ENCODE assay signal across 8 cellular contexts in genomic region chr14:70601162-70601561, GRCh38. TPM values are rescaled to one million over a fixed set of nuclear protein-coding genes. Genes with fewer than 3 reads are reported as not detected.
DNase-seq lines count a peak whose midpoint lies in the region; ATAC-seq, FAIRE-seq and TF ChIP-seq lines count a peak whose summit lies in the region.

No MANE protein-coding gene starts in this region.

- peak; percentile 10 for DNase-seq in AG09309 (ENCODE audit: low read depth)
- peak; percentile 72 for DNase-seq in bronchial epithelial cell (ENCODE audit: low read depth)
- no peak for DNase-seq in NCI-H2196 treated with DMSO at 0.1 percent for 48 hours (lab: John Stamatoyannopoulos, UW; ENCODE audit: unreplicated experiment)
- no peak for DNase-seq in NCI-H2081 (lab: John Stamatoyannopoulos, UW)
- DNase-seq in pons (ENCODE audit: low spot score): no peak

- no peaks in the 10 kb centered on the region for H3K27me3 ChIP-seq in HUES48 (ENCODE audit: control insufficient read depth, insufficient read depth, low read length)
- H3K27me3 ChIP-seq in bronchial epithelial cell (ENCODE audit: control insufficient read depth, insufficient read depth, low read length): no peaks in the 10 kb centered on the region
- H3K27me3 ChIP-seq in mucosa of stomach (ENCODE audit: control insufficient read depth, insufficient read depth, low read length): peaks cover 2% of the 10 kb centered on the region

- FAIRE-seq in bronchial epithelial cell (lab: Jason Lieb, UNC): no peak

- TF ChIP-seq CTCF in AG09309 (IDR thresholded peaks at IDR 0.05; ENCODE audit: control insufficient read depth, insufficient read depth, low read depth, low read length, missing control alignments) (no peak), bronchial epithelial cell (IDR thresholded peaks at IDR 0.05; ENCODE audit: insufficient read depth, low read length, severe bottlenecking) (no peak)

- H3K36me3 ChIP-seq in HUES48 (ENCODE audit: control insufficient read depth, insufficient read depth, low read length) (peaks cover 7% of the 10 kb centered on the region), bronchial epithelial cell (ENCODE audit: control insufficient read depth, insufficient read depth, low read length) (no peaks in the 10 kb centered on the region), mucosa of stomach (ENCODE audit: control insufficient read depth, insufficient read depth, low read length) (no peaks in the 10 kb centered on the region)

- H3K4me1 ChIP-seq in HUES48 (ENCODE audit: control insufficient read depth, insufficient read depth, low read length): peaks cover 10% of the 10 kb centered on the region; the same call in 1 of the 2 replicates
- H3K4me1 ChIP-seq in mucosa of stomach (ENCODE audit: control insufficient read depth, insufficient read depth, low read length): peaks cover 13% of the 10 kb centered on the region

- peak overlapping the region; percentile 69 for H3K9ac ChIP-seq in HUES48 (ENCODE audit: low read depth, low read length)
- peak overlapping the region; percentile 31 for H3K9ac ChIP-seq in mucosa of stomach (ENCODE audit: low read length)

- H3K9me3 ChIP-seq in HUES48 (ENCODE audit: control insufficient read depth, insufficient read depth, low read length) (no peaks in the 10 kb centered on the region), mucosa of stomach (ENCODE audit: control insufficient read depth, low read length) (no peaks in the 10 kb centered on the region)

- ATAC-seq in GM19397 (IDR thresholded peaks at IDR 0.05; ENCODE audit: unreplicated experiment): no peak

- H3K27ac ChIP-seq in HUES48 (ENCODE audit: low read depth, low read length): peak overlapping the region; percentile 51

- peak overlapping the region; percentile 93 for H3K4me3 ChIP-seq in AG09309 (ENCODE audit: control insufficient read depth, low read depth, low read length)
- H3K4me3 ChIP-seq in HUES48 (ENCODE audit: low read depth, low read length): peak overlapping the region; percentile 77
- H3K4me3 ChIP-seq in bronchial epithelial cell (ENCODE audit: low read depth, low read length): peak overlapping the region; percentile 58
- no peak overlapping the region for H3K4me3 ChIP-seq in mucosa of stomach (ENCODE audit: low read length)

RNA-seq across cellular contexts. Expression of gene MED6, which starts 0.7 kb away (rescaled TPM):
- total RNA-seq in bronchial epithelial cell: 31.6 and 33.4 TPM in 2 replicates

RNA-seq across cellular contexts. Expression of gene TTC9, which starts 40.6 kb away (rescaled TPM):
- 5.3 and 9.7 TPM in 2 replicates for total RNA-seq in bronchial epithelial cell

Comparison
In these comparisons a context has a peak if more than half of its experiments do, and no peak if none do; other contexts are left out.
1. DNase-seq: peak in AG09309 (single experiment) and bronchial epithelial cell (single experiment); none in NCI-H2196 treated with DMSO at 0.1 percent for 48 hours (single experiment), NCI-H2081 (0 of 2) and pons (single experiment).